In genomic region chr12:74646831-74647230, GRCh38 we compare ENCODE assay signal across 10 cellular contexts.
DNase-seq lines count a peak whose midpoint lies in the region; ATAC-seq and TF ChIP-seq lines count a peak whose summit lies in the region.
"Had no signal": no experiment of that assay in that cellular context is flagged by ENCODE, and none has a peak within 500 bp of the region (broad histone marks: within the 10 kb centered on the region; RNA-seq: fewer than 3 reads in every experiment).

No MANE protein-coding gene starts in this region.

- no peaks in the 10 kb centered on the region for H3K4me1 ChIP-seq in OCI-LY3 (ENCODE audit: low read length)
- H3K4me1 ChIP-seq: pancreas had no signal

- H3K4me3 ChIP-seq in OCI-LY3 (ENCODE audit: low read length) (no peak overlapping the region), fibroblast of the aortic adventitia (ENCODE audit: low read depth, low read length) (no peak overlapping the region)
- H3K4me3 ChIP-seq: pancreas had no signal

- peak; percentile 56 for DNase-seq in ACHN
- DNase-seq in HT-29 (ENCODE audit: low spot score): peak; percentile 53
- peak; percentile 4 for DNase-seq in fibroblast of the aortic adventitia (ENCODE audit: low read depth)
- no peak for DNase-seq in amniotic stem cell (lab: John Stamatoyannopoulos, UW)
- DNase-seq in NCI-H226: no peak
- DNase-seq: pancreas had no signal

- no peak overlapping the region for H3K27ac ChIP-seq in OCI-LY3 (ENCODE audit: low read length)
- H3K27ac ChIP-seq: pancreas had no signal

- TF ChIP-seq CTCF in OCI-LY3 (IDR thresholded peaks at IDR 0.05; ENCODE audit: low read depth, low read length) (peak; percentile 63), fibroblast of the aortic adventitia (IDR thresholded peaks at IDR 0.05; ENCODE audit: insufficient read depth, low read length) (no peak)

- H4K20me1 ChIP-seq in OCI-LY3 (ENCODE audit: insufficient read depth, low read length): no peaks in the 10 kb centered on the region

- H3K9me3 ChIP-seq in OCI-LY3 (ENCODE audit: insufficient read depth, low read length): no peaks in the 10 kb centered on the region
- H3K9me3 ChIP-seq: pancreas had no signal

- H3K27me3 ChIP-seq in OCI-LY3 (ENCODE audit: low read depth, low read length): no peaks in the 10 kb centered on the region
- H3K27me3 ChIP-seq: pancreas had no signal

- ATAC-seq in GM21619 (IDR thresholded peaks at IDR 0.05; ENCODE audit: unreplicated experiment): no peak
- ATAC-seq in HG02610 (IDR thresholded peaks at IDR 0.05; ENCODE audit: unreplicated experiment): no peak
- ATAC-seq: stimulated activated memory B cell treated with anti-CD40 and anti-IgM and Interleukin-4, amounts not matched to agents 10 μg/mL and 1 μg/mL and 100 μg/mL, for 72 hours had no signal

- H3K9ac ChIP-seq in OCI-LY3 (ENCODE audit: low read length): no peak overlapping the region

- H3K79me2 ChIP-seq in OCI-LY3 (ENCODE audit: low read length): no peaks in the 10 kb centered on the region

- no peak overlapping the region for H3K4me2 ChIP-seq in OCI-LY3 (ENCODE audit: low read length)

- H2AFZ ChIP-seq in OCI-LY3 (ENCODE audit: low read depth, low read length): no peak overlapping the region

- in situ Hi-C loops in ACHN (cut with HindIII; ENCODE audit: low pct_ligation_motif_present, low pct_unique_long_range_greater_than_20kb, low sequenced_read_pairs): no loop called here

- no peaks in the 10 kb centered on the region for H3K36me3 ChIP-seq in OCI-LY3 (replicated peaks; ENCODE audit: low read depth, low read length)
- H3K36me3 ChIP-seq: pancreas had no signal

Comparison
In these comparisons a context has a peak if more than half of its experiments do, and no peak if none do; other contexts are left out.
1. DNase-seq: peak in ACHN (single experiment), HT-29 (single experiment) and fibroblast of the aortic adventitia (single experiment); none in amniotic stem cell (single experiment) and NCI-H226 (single experiment).